Comparison of ENCODE assay signal across 1 cellular context in the genomic region with DNA sequence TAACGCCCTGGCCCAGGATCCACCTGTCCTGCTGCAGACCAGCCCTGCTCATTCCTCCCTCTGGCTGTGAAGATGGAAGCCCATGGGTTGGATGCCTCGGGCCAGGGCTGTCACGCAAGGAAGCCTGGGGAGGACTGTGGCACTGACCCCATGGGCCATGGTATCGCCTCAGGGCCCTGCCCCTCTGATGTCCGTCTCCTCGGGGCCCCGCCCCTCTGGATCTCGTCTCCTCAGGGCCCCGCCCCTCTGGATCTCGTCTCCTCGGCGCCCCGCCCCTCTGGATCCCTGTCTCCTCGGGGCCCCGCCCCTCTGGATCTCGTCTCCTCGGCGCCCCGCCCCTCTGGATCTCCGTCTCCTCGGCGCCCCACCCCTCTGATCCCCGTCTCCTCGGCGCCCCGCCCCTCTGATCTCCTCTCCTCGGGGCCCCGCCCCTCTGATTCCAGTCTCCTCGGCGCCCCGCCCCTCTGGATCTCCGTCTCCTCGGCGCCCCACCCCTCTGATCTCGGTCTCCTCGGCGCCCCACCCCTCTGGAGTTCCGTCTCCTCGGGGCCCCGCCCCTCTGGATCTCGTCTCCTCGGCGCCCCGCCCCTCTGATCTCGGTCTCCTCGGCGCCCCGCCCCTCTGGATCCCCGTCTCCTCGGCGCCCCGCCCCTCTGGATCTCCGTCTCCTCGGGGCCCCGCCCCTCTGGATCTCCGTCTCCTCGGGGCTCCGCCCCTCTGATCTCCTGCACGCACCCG.
TF ChIP-seq lines count a peak whose summit lies in the region.

No MANE protein-coding gene starts in this region.

TF ChIP-seq in HepG2, 621 proteins besides CTCF, POLR2A, EP300 and RAD21 (continued from another document):
- TF ChIP-seq, protein P1, sequence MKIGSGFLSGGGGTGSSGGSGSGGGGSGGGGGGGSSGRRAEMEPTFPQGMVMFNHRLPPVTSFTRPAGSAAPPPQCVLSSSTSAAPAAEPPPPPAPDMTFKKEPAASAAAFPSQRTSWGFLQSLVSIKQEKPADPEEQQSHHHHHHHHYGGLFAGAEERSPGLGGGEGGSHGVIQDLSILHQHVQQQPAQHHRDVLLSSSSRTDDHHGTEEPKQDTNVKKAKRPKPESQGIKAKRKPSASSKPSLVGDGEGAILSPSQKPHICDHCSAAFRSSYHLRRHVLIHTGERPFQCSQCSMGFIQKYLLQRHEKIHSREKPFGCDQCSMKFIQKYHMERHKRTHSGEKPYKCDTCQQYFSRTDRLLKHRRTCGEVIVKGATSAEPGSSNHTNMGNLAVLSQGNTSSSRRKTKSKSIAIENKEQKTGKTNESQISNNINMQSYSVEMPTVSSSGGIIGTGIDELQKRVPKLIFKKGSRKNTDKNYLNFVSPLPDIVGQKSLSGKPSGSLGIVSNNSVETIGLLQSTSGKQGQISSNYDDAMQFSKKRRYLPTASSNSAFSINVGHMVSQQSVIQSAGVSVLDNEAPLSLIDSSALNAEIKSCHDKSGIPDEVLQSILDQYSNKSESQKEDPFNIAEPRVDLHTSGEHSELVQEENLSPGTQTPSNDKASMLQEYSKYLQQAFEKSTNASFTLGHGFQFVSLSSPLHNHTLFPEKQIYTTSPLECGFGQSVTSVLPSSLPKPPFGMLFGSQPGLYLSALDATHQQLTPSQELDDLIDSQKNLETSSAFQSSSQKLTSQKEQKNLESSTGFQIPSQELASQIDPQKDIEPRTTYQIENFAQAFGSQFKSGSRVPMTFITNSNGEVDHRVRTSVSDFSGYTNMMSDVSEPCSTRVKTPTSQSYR (CRISPR knock-in tag; IDR thresholded peaks at IDR 0.05; ENCODE audit: borderline replicate concordance): no peak
- TF ChIP-seq SMAD1 (CRISPR knock-in tag; IDR thresholded peaks at IDR 0.05; ENCODE audit: borderline replicate concordance, low read depth): no peak
- no peak for TF ChIP-seq ZNF382 (CRISPR knock-in tag; IDR thresholded peaks at IDR 0.05; ENCODE audit: borderline replicate concordance)
- no peak for TF ChIP-seq ZBTB21 (CRISPR knock-in tag; IDR thresholded peaks at IDR 0.05)
- no peak for TF ChIP-seq HOXA7 (CRISPR knock-in tag; IDR thresholded peaks at IDR 0.05)
- TF ChIP-seq, protein P2, sequence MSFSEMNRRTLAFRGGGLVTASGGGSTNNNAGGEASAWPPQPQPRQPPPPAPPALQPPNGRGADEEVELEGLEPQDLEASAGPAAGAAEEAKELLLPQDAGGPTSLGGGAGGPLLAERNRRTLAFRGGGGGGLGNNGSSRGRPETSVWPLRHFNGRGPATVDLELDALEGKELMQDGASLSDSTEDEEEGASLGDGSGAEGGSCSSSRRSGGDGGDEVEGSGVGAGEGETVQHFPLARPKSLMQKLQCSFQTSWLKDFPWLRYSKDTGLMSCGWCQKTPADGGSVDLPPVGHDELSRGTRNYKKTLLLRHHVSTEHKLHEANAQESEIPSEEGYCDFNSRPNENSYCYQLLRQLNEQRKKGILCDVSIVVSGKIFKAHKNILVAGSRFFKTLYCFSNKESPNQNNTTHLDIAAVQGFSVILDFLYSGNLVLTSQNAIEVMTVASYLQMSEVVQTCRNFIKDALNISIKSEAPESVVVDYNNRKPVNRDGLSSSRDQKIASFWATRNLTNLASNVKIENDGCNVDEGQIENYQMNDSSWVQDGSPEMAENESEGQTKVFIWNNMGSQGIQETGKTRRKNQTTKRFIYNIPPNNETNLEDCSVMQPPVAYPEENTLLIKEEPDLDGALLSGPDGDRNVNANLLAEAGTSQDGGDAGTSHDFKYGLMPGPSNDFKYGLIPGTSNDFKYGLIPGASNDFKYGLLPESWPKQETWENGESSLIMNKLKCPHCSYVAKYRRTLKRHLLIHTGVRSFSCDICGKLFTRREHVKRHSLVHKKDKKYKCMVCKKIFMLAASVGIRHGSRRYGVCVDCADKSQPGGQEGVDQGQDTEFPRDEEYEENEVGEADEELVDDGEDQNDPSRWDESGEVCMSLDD (CRISPR knock-in tag; IDR thresholded peaks at IDR 0.05; ENCODE audit: borderline replicate concordance): no peak
- no peak for TF ChIP-seq ZNF652 (CRISPR knock-in tag; IDR thresholded peaks at IDR 0.05; ENCODE audit: borderline replicate concordance, low read depth)
- TF ChIP-seq NPAS2 (CRISPR knock-in tag; IDR thresholded peaks at IDR 0.05; ENCODE audit: borderline replicate concordance): no peak
- no peak for TF ChIP-seq ZNF530 (CRISPR knock-in tag; IDR thresholded peaks at IDR 0.05; ENCODE audit: low read depth)
- no peak for TF ChIP-seq ZNF670 (CRISPR knock-in tag; IDR thresholded peaks at IDR 0.05; ENCODE audit: borderline replicate concordance)
- no peak for TF ChIP-seq GTF2F1 (IDR thresholded peaks at IDR 0.05; ENCODE audit: low read length)
